Comparison of ENCODE assay signal across 8 cellular contexts in the genomic region with DNA sequence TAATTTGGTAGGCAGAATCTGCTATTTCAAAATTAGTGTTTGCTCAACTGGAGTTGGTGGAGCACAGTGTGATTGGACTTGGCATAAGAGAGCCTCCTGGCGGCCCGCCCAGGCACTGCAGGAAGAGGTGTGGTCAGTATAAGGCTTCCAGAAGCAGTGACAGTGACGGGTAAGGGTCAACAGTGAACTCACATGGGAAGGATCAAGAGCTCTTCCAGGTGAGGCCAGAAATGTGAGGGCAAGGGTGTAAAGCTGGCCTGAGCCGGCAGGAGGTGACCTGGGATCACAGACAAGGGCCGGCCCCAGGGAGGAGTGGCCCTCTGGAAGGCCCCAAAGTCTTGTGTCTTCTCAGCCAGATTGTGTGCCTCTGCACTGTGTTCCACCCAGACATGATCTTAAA.
A peak's percentile ranks its signal among the peaks of the same experiment; 100 is the strongest.
DNase-seq lines count a peak whose midpoint lies in the region; ATAC-seq, FAIRE-seq and TF ChIP-seq lines count a peak whose summit lies in the region.

No MANE protein-coding gene starts in this region.

- no peak overlapping the region for H2BK20ac ChIP-seq in H1 (ENCODE audit: low read length)

- no peaks in the 10 kb centered on the region for H3K9me3 ChIP-seq in H1 (ENCODE audit: insufficient read depth in 2 of 2, low read depth in 1 of 2, low read length in 1 of 2)
- no peaks in the 10 kb centered on the region for H3K9me3 ChIP-seq in mucosa of descending colon

- no peak overlapping the region for H3K4me3 ChIP-seq in GM12865 (ENCODE audit: low read depth, low read length)
- H3K4me3 ChIP-seq in H1 (ENCODE audit: extremely low read depth in 1 of 4, insufficient read depth in 2 of 4, low read depth in 3 of 4, low read length in 4 of 4) = no peak overlapping the region
- no peak overlapping the region for H3K4me3 ChIP-seq in mucosa of descending colon

- peaks cover 13% of the 10 kb centered on the region for H3K4me1 Mint-ChIP-seq in HFFc6 (ENCODE audit: low read depth)
- no peaks in the 10 kb centered on the region for H3K4me1 Mint-ChIP-seq in activated CD4-positive, alpha-beta memory T cell treated with anti-CD3 and anti-CD28 coated beads for 36 hours (ENCODE audit: low read depth)
- H3K4me1 Mint-ChIP-seq in stimulated activated memory B cell treated with anti-CD40 and anti-IgM and Interleukin-4, amounts not matched to agents 10 μg/mL and 1 μg/mL and 100 μg/mL, for 72 hours = peaks cover 5% of the 10 kb centered on the region

- H3K27me3 Mint-ChIP-seq in HFFc6 (ENCODE audit: insufficient read depth) = peaks cover 4% of the 10 kb centered on the region
- no peaks in the 10 kb centered on the region for H3K27me3 Mint-ChIP-seq in activated CD4-positive, alpha-beta memory T cell treated with anti-CD3 and anti-CD28 coated beads for 36 hours
- no peaks in the 10 kb centered on the region for H3K27me3 Mint-ChIP-seq in stimulated activated memory B cell treated with anti-CD40 and anti-IgM and Interleukin-4, amounts not matched to agents 10 μg/mL and 1 μg/mL and 100 μg/mL, for 72 hours

- H3K18ac ChIP-seq in H1 (ENCODE audit: extremely low read depth, low read length) = no peak overlapping the region

- 37% methylated on average over 5 of the region's 5 CpGs; no CpG with 5 or more reads in 1 of the 2 experiments for WGBS in H1 (ENCODE audit: extremely low coverage in 1 of 2, insufficient coverage in 1 of 2, insufficient read length in 1 of 2, insufficient replicate concordance in 2 of 2, low coverage in 1 of 2, low lambda C conversion rate in 2 of 2, missing lambda C conversion rate in 1 of 2), 2 experiments

- no peak overlapping the region for H3K23ac ChIP-seq in H1 (ENCODE audit: insufficient read length)

- peak; percentile 91 for ATAC-seq in mucosa of descending colon
- ATAC-seq in stimulated activated memory B cell treated with anti-CD40 and anti-IgM and Interleukin-4, amounts not matched to agents 10 μg/mL and 1 μg/mL and 100 μg/mL, for 72 hours = peak; percentile 47

- CTCF ChIA-PET in activated CD4-positive, alpha-beta memory T cell treated with anti-CD3 and anti-CD28 coated beads for 36 hours (lab: Charles Lee) = interaction anchor here (0.5 to 3.3 kb wide), 16 partner anchors 24 to 772 kb away, joined by 3 to 27 read pairs (median 4); no protein-coding TSS in a partner anchor
- CTCF ChIA-PET in H1 (lab: Charles Lee; ENCODE audit: partially characterized antibody) = interaction anchor here (0.6 to 3.7 kb wide), 56 partner anchors 8 to 341 kb away, joined by 3 to 32 read pairs (median 4); partner anchors contain the start of gene RASA2

- no peaks in the 10 kb centered on the region for H3K79me2 ChIP-seq in H1 (ENCODE audit: control insufficient read depth in 1 of 2, insufficient read depth in 2 of 2, low read length in 2 of 2)

- no peak overlapping the region for H3K4me2 ChIP-seq in H1 (ENCODE audit: insufficient read depth in 1 of 2, low read depth in 2 of 2, low read length in 2 of 2)

- H4K8ac ChIP-seq in H1 (ENCODE audit: extremely low read depth, insufficient read depth, low read length) = no peak overlapping the region

- no peaks in the 10 kb centered on the region for H3K27me3 ChIP-seq in H1 (replicated peaks in 1 of 4; ENCODE audit: control insufficient read depth in 3 of 4, extremely low read depth in 1 of 4, insufficient read depth in 3 of 4, low read length in 3 of 4)

- H3K23me2 ChIP-seq in H1 (ENCODE audit: low read depth, low read length) = no peaks in the 10 kb centered on the region

- POLR2A ChIA-PET in activated CD4-positive, alpha-beta memory T cell treated with anti-CD3 and anti-CD28 coated beads for 36 hours (lab: Charles Lee) = no interaction called here
- POLR2A ChIA-PET in H1 (lab: Charles Lee; ENCODE audit: partially characterized antibody) = interaction anchor here (0.7 kb wide), 1 partner anchor 807 kb away, joined by 3 read pairs; no protein-coding TSS in a partner anchor

- no peak overlapping the region for H2AK5ac ChIP-seq in H1 (ENCODE audit: low read depth, low read length)

- no peak overlapping the region for H3K14ac ChIP-seq in H1 (ENCODE audit: insufficient read length)

- H2BK12ac ChIP-seq in H1 (ENCODE audit: low read depth, low read length) = no peak overlapping the region

- no peak overlapping the region for H3K27ac ChIP-seq in H1 (ENCODE audit: low read depth, low read length)

- intact Hi-C loops in activated CD4-positive, alpha-beta memory T cell treated with anti-CD3 and anti-CD28 coated beads for 36 hours (cut with micrococcal nuclease) = loop anchor here (1.0 to 10.0 kb wide), 3 partner anchors 70 to 342 kb away; no protein-coding TSS in a partner anchor
- intact Hi-C loops in mucosa of descending colon (cut with DNase I, micrococcal nuclease) = no loop called here

- H2AFZ ChIP-seq in H1 (ENCODE audit: low read length) = no peak overlapping the region

- H3K79me1 ChIP-seq in H1 (ENCODE audit: low read depth, low read length) = no peaks in the 10 kb centered on the region

- no peak for TF ChIP-seq EP300 in H1 (IDR thresholded peaks at IDR 0.05; ENCODE audit: borderline replicate concordance in 1 of 2, low read depth in 2 of 2, low read length in 2 of 2)

- peak; percentile 63 for FAIRE-seq in H1 (lab: Jason Lieb, UNC)

- no peak overlapping the region for H3K9ac ChIP-seq in H1 (replicated peaks in 1 of 4; ENCODE audit: extremely low read depth in 1 of 4, low read depth in 3 of 4, low read length in 3 of 4)

- no peak overlapping the region for H4K5ac ChIP-seq in H1 (ENCODE audit: insufficient read length, low read depth, low read length)

- peak; percentile 95 for TF ChIP-seq CTCF in GM12865 (IDR thresholded peaks at IDR 0.05; ENCODE audit: insufficient read depth, low read depth, low read length, missing control alignments)
- peak; percentile 86 for TF ChIP-seq CTCF in HFFc6 (IDR thresholded peaks at IDR 0.05)
- peak; percentile 72 to 93 (median 72) for TF ChIP-seq CTCF in H1 (IDR thresholded peaks at IDR 0.05; ENCODE audit: control extremely low read depth in 1 of 3, insufficient read depth in 1 of 3, low read depth in 1 of 3, low read length in 3 of 3)
- TF ChIP-seq CTCF in mucosa of descending colon (IDR thresholded peaks at IDR 0.05) = peak; percentile 79

- DNase-seq in GM12865 (ENCODE audit: low read depth) (peak; percentile 77), HFFc6 (peak; percentile 53), NCI-H69 (lab: John Stamatoyannopoulos, UW) (peak; percentile 38), H1 (ENCODE audit: low read depth in 1 of 2, low spot score in 2 of 2) (peak; percentile 63 to 97), mucosa of descending colon (peak; percentile 84 to 95 (median 89)), epidermal melanocyte (ENCODE audit: insufficient read length, low spot score) (no peak)
- DNase-seq in activated CD4-positive, alpha-beta memory T cell treated with anti-CD3 and anti-CD28 coated beads for 36 hours = peak; percentile 86

- H4K91ac ChIP-seq in H1 (replicated peaks; ENCODE audit: insufficient read length, low read length) = no peak overlapping the region

- H3K4me3 Mint-ChIP-seq in HFFc6 = no peak overlapping the region
- no peak overlapping the region for H3K4me3 Mint-ChIP-seq in activated CD4-positive, alpha-beta memory T cell treated with anti-CD3 and anti-CD28 coated beads for 36 hours
- no peak overlapping the region for H3K4me3 Mint-ChIP-seq in stimulated activated memory B cell treated with anti-CD40 and anti-IgM and Interleukin-4, amounts not matched to agents 10 μg/mL and 1 μg/mL and 100 μg/mL, for 72 hours

- H3K56ac ChIP-seq in H1 (replicated peaks; ENCODE audit: insufficient read length, low read depth, low read length) = no peak overlapping the region

- TF ChIP-seq POLR2A in H1 (IDR thresholded peaks at IDR 0.05; ENCODE audit: control extremely low read depth in 1 of 2, low read depth in 2 of 2, low read length in 2 of 2) = no peak

- H2BK5ac ChIP-seq in H1 (ENCODE audit: low read depth, low read length) = no peak overlapping the region

- H4K20me1 ChIP-seq in H1 (replicated peaks in 1 of 2; ENCODE audit: control insufficient read depth in 1 of 2, insufficient read depth in 2 of 2, low read length in 2 of 2) = no peaks in the 10 kb centered on the region

- peak; percentile 71 to 74 for TF ChIP-seq RAD21 in H1 (IDR thresholded peaks at IDR 0.05 in 1 of 2, conservative IDR thresholded peaks at IDR 0.05 in 1 of 2; ENCODE audit: low read depth in 2 of 2, low read length in 2 of 2)

- no peaks in the 10 kb centered on the region for H3K9me3 Mint-ChIP-seq in HFFc6
- H3K9me3 Mint-ChIP-seq in activated CD4-positive, alpha-beta memory T cell treated with anti-CD3 and anti-CD28 coated beads for 36 hours = no peaks in the 10 kb centered on the region
- no peaks in the 10 kb centered on the region for H3K9me3 Mint-ChIP-seq in stimulated activated memory B cell treated with anti-CD40 and anti-IgM and Interleukin-4, amounts not matched to agents 10 μg/mL and 1 μg/mL and 100 μg/mL, for 72 hours

- H3K36me3 ChIP-seq in H1 (ENCODE audit: control insufficient read depth in 2 of 4, insufficient read depth in 4 of 4, low read length in 3 of 4) (no peaks in the 10 kb centered on the region), mucosa of descending colon (ENCODE audit: low read depth) (no peaks in the 10 kb centered on the region)

- peak overlapping the region; percentile 18 for H3K27ac Mint-ChIP-seq in HFFc6
- H3K27ac Mint-ChIP-seq in activated CD4-positive, alpha-beta memory T cell treated with anti-CD3 and anti-CD28 coated beads for 36 hours = no peak overlapping the region
- no peak overlapping the region for H3K27ac Mint-ChIP-seq in stimulated activated memory B cell treated with anti-CD40 and anti-IgM and Interleukin-4, amounts not matched to agents 10 μg/mL and 1 μg/mL and 100 μg/mL, for 72 hours

- H3K4ac ChIP-seq in H1 (replicated peaks; ENCODE audit: insufficient read length, low read depth, low read length) = no peak overlapping the region

- H3K4me1 ChIP-seq in H1 (replicated peaks in 1 of 4; ENCODE audit: control insufficient read depth in 3 of 4, insufficient read depth in 4 of 4, low read length in 3 of 4) (no peaks in the 10 kb centered on the region; a peak in 1 of 7 replicates), mucosa of descending colon (ENCODE audit: low read depth) (no peaks in the 10 kb centered on the region)

- H2BK15ac ChIP-seq in H1 (ENCODE audit: low read length) = no peak overlapping the region

- H2BK120ac ChIP-seq in H1 (replicated peaks; ENCODE audit: low read depth, low read length) = no peak overlapping the region

- H3K36me3 Mint-ChIP-seq in HFFc6 (ENCODE audit: low read depth) = no peaks in the 10 kb centered on the region
- H3K36me3 Mint-ChIP-seq in activated CD4-positive, alpha-beta memory T cell treated with anti-CD3 and anti-CD28 coated beads for 36 hours = no peaks in the 10 kb centered on the region
- H3K36me3 Mint-ChIP-seq in stimulated activated memory B cell treated with anti-CD40 and anti-IgM and Interleukin-4, amounts not matched to agents 10 μg/mL and 1 μg/mL and 100 μg/mL, for 72 hours = no peaks in the 10 kb centered on the region

TF ChIP-seq in H1, 55 proteins besides CTCF, POLR2A, EP300 and RAD21 (continues in another document):
- TF ChIP-seq JUND (IDR thresholded peaks at IDR 0.05; ENCODE audit: low read length) (peak; percentile 31; the same call in 1 of the 2 replicates), RBBP5 (IDR thresholded peaks at IDR 0.05; ENCODE audit: borderline replicate concordance, low read depth, low read length) (no peak)
